Comparison of ENCODE assay signal across 20 cellular contexts in genomic region chr10:51341216-51341615, GRCh38.
DNase-seq lines count a peak whose midpoint lies in the region; ATAC-seq and TF ChIP-seq lines count a peak whose summit lies in the region.
"Had no signal": no experiment of that assay in that cellular context is flagged by ENCODE, and none has a peak within 500 bp of the region (broad histone marks: within the 10 kb centered on the region; RNA-seq: fewer than 3 reads in every experiment).

No MANE protein-coding gene starts in this region.

- H3K4me1 ChIP-seq in ACC112 (ENCODE audit: control insufficient read depth, insufficient read depth, low read length, unreplicated experiment), result peaks cover 21% of the 10 kb centered on the region
- H3K4me1 ChIP-seq in mesendoderm (ENCODE audit: control insufficient read depth, low read depth, low read length), result no peaks in the 10 kb centered on the region
- H3K4me1 ChIP-seq: upper lobe of right lung had no signal

- TF ChIP-seq CTCF in NB4 (IDR thresholded peaks at IDR 0.05; ENCODE audit: low read depth, low read length), result no peak

- H2AFZ ChIP-seq in ACC112 (ENCODE audit: low read length, unreplicated experiment), result peak overlapping the region; percentile 29
- H2AFZ ChIP-seq: neural progenitor cell had no signal

- no peak for ATAC-seq in HG02763 (IDR thresholded peaks at IDR 0.05; ENCODE audit: unreplicated experiment)
- no peak for ATAC-seq in GM19395 (IDR thresholded peaks at IDR 0.05; ENCODE audit: unreplicated experiment)
- ATAC-seq: activated CD8-positive, alpha-beta T cell treated with anti-CD3 and anti-CD28 coated beads, Interleukin-2, amount 10 ng/mL, durations not matched to agents 7 days and 5 days; activated T-cell treated with anti-CD3 and anti-CD28 coated beads, Interleukin-2, amount 50 U/mL, for 72 hours; stimulated activated naive B cell treated with anti-CD40 and anti-IgM and Interleukin-4, amounts not matched to agents 10 μg/mL and 1 μg/mL and 100 μg/mL, for 72 hours; upper lobe of right lung had no signal

- H3K79me2 ChIP-seq in ACC112 (ENCODE audit: control insufficient read depth, insufficient read depth, low read length, unreplicated experiment), result no peaks in the 10 kb centered on the region
- H3K79me2 ChIP-seq in mesendoderm (ENCODE audit: control insufficient read depth, insufficient read depth, low read length), result no peaks in the 10 kb centered on the region

- no peak overlapping the region for H3K4me3 ChIP-seq in ACC112 (ENCODE audit: low read depth, low read length)
- no peak overlapping the region for H3K4me3 ChIP-seq in NB4 (ENCODE audit: low read depth, low read length)
- H3K4me3 ChIP-seq in mesendoderm (ENCODE audit: low read length), result no peak overlapping the region
- H3K4me3 ChIP-seq: neural progenitor cell, upper lobe of right lung had no signal

- no peak overlapping the region for H2BK120ac ChIP-seq in mesendoderm (ENCODE audit: low read depth, low read length)

- no CpG with 5 or more reads among the region's 3 CpGs for WGBS in mesendoderm (ENCODE audit: extremely low coverage, insufficient coverage, low lambda C conversion rate)

- H3K27me3 ChIP-seq in ACC112 (ENCODE audit: insufficient read depth, low read length) (no peaks in the 10 kb centered on the region), mesendoderm (ENCODE audit: insufficient read depth, low read length, poor library complexity) (no peaks in the 10 kb centered on the region)
- H3K27me3 ChIP-seq: neural progenitor cell, upper lobe of right lung had no signal

- no peak overlapping the region for H3K9ac ChIP-seq in mesendoderm (ENCODE audit: low read length)
- H3K9ac ChIP-seq: neural progenitor cell had no signal

- no peak overlapping the region for H3K23ac ChIP-seq in mesendoderm (ENCODE audit: low read length)

- H2BK15ac ChIP-seq in mesendoderm (replicated peaks; ENCODE audit: low read depth), result no peak overlapping the region

- DNase-seq in NB4 (ENCODE audit: low read depth) (peak; percentile 3), astrocyte of the hippocampus (ENCODE audit: low read depth, low spot score) (peak; percentile 4), glomerular endothelial cell (ENCODE audit: extremely low read depth, low read depth, low spot score) (peak; percentile 9), Kasumi-1 (lab: John Stamatoyannopoulos, UW) (no peak), mesendoderm (no peak)
- DNase-seq: activated CD8-positive, alpha-beta T cell treated with anti-CD3 and anti-CD28 coated beads, Interleukin-2, amount 10 ng/mL, durations not matched to agents 7 days and 5 days; activated T-cell treated with anti-CD3 and anti-CD28 coated beads, Interleukin-2, amount 50 U/mL, for 72 hours; C1 segment of cervical spinal cord; glutamatergic neuron; NCI-H1436; NCI-H2227 treated with DMSO at 0.1 percent for 48 hours; retina; RPMI8226; stimulated activated naive B cell treated with anti-CD40 and anti-IgM and Interleukin-4, amounts not matched to agents 10 μg/mL and 1 μg/mL and 100 μg/mL, for 72 hours; upper lobe of right lung; WERI-Rb-1 had no signal

- TF ChIP-seq POLR2A in NB4 (IDR thresholded peaks at IDR 0.05; ENCODE audit: extremely low read depth, insufficient read length), result no peak

- H3K79me1 ChIP-seq in mesendoderm (ENCODE audit: low read length), result no peaks in the 10 kb centered on the region

- no peak overlapping the region for H2AK5ac ChIP-seq in mesendoderm (ENCODE audit: low read length)

- no peak overlapping the region for H3K4ac ChIP-seq in mesendoderm (ENCODE audit: low read depth, low read length)

- H3K56ac ChIP-seq in mesendoderm (ENCODE audit: low read length), result no peak overlapping the region

- H2BK5ac ChIP-seq in mesendoderm (ENCODE audit: low read length), result no peak overlapping the region

- H3K36me3 ChIP-seq in ACC112 (ENCODE audit: insufficient read depth, low read length) (no peaks in the 10 kb centered on the region), mesendoderm (ENCODE audit: control insufficient read depth, insufficient read depth, low read length) (no peaks in the 10 kb centered on the region)
- H3K36me3 ChIP-seq: neural progenitor cell, upper lobe of right lung, WERI-Rb-1 had no signal

- H3K18ac ChIP-seq in mesendoderm (ENCODE audit: low read length), result no peak overlapping the region

- peak overlapping the region; percentile 12; the same call in 1 of the 2 replicates for H3K27ac ChIP-seq in ACC112 (ENCODE audit: low read depth, low read length)
- H3K27ac ChIP-seq in mesendoderm (ENCODE audit: low read depth, low read length), result no peak overlapping the region
- H3K27ac ChIP-seq: neural progenitor cell, upper lobe of right lung, WERI-Rb-1 had no signal

- H4K8ac ChIP-seq in mesendoderm (ENCODE audit: low read depth, low read length), result no peak overlapping the region

- H4K5ac ChIP-seq in mesendoderm (ENCODE audit: low read length), result no peak overlapping the region

- no peak overlapping the region for H3K4me2 ChIP-seq in mesendoderm (ENCODE audit: low read length)
- H3K4me2 ChIP-seq: neural progenitor cell had no signal

Comparison
In these comparisons a context has a peak if more than half of its experiments do, and no peak if none do; other contexts are left out.
1. DNase-seq: peak in NB4 (single experiment), astrocyte of the hippocampus (single experiment) and glomerular endothelial cell (single experiment); none in Kasumi-1 (0 of 2) and mesendoderm (single experiment).